In genomic region chr11:131671320-131671719, GRCh38 we compare ENCODE assay signal across 25 cellular contexts.
DNase-seq lines count a peak whose midpoint lies in the region; ATAC-seq and TF ChIP-seq lines count a peak whose summit lies in the region.
"Had no signal": no experiment of that assay in that cellular context is flagged by ENCODE, and none has a peak within 500 bp of the region (broad histone marks: within the 10 kb centered on the region; RNA-seq: fewer than 3 reads in every experiment).

No MANE protein-coding gene starts in this region.

- no peak overlapping the region for H3K4me3 Mint-ChIP-seq in brain
- no peak overlapping the region for H3K4me3 Mint-ChIP-seq in nephron progenitor cell
- H3K4me3 Mint-ChIP-seq: CD4-positive, alpha-beta memory T cell; H9; HFFc6 had no signal

- WGBS in lower leg skin, 2 donors, result 75% methylated on average over 8 of the region's 8 CpGs

- H3K36me3 Mint-ChIP-seq in brain (no peaks in the 10 kb centered on the region), nephron progenitor cell (ENCODE audit: low read depth) (no peaks in the 10 kb centered on the region)
- H3K36me3 Mint-ChIP-seq: CD4-positive, alpha-beta memory T cell had no signal

- H3K27ac Mint-ChIP-seq in brain (peak overlapping the region in 3 of 5 experiments; percentile 71 to 92 (median 71)), nephron progenitor cell (no peak overlapping the region)
- H3K27ac Mint-ChIP-seq: HFFc6 had no signal

- no peaks in the 10 kb centered on the region for H3K27me3 ChIP-seq in layer of hippocampus (ENCODE audit: control insufficient read depth, insufficient read depth, low read length)
- H3K27me3 ChIP-seq: MG63, SJSA1 had no signal

- H3K27ac ChIP-seq in layer of hippocampus (ENCODE audit: low read depth, low read length), result peak overlapping the region; percentile 78
- H3K27ac ChIP-seq: GM23248, PC-9, SJSA1 had no signal

- peaks cover 2% of the 10 kb centered on the region for H3K27me3 Mint-ChIP-seq in brain
- peaks cover 13% of the 10 kb centered on the region for H3K27me3 Mint-ChIP-seq in nephron progenitor cell (ENCODE audit: low read depth, poor library complexity)

- H3K4me1 Mint-ChIP-seq in brain (peaks cover 66% of the 10 kb centered on the region), nephron progenitor cell (peaks cover 65% of the 10 kb centered on the region)

- TF ChIP-seq CTCF in brain (conservative IDR thresholded peaks at IDR 0.05) (no peak), lower leg skin (IDR thresholded peaks at IDR 0.05) (no peak), nephron progenitor cell (IDR thresholded peaks at IDR 0.05) (no peak)

- ATAC-seq in sciatic nerve, result no peak

- no peak overlapping the region for H3K4me3 ChIP-seq in lower leg skin (ENCODE audit: low read depth, poor library complexity, severe bottlenecking)
- H3K4me3 ChIP-seq: GM23248, MG63, PC-9, SJSA1 had no signal

- DNase-seq in sciatic nerve (ENCODE audit: low spot score), result peak; percentile 39
- no peak for DNase-seq in stimulated activated CD4-positive, alpha-beta T cell treated with anti-CD3 and anti-CD28 coated beads, Interleukin-2, amount 100 ng/mL, for 48 hours
- no peak for DNase-seq in stimulated activated CD4-positive, alpha-beta T cell treated with anti-CD3 and anti-CD28 coated beads, Interleukin-4, amount 100 ng/mL, for 24 hours
- no peak for DNase-seq in lower leg skin (ENCODE audit: low spot score in 2 of 2)
- DNase-seq in nephron progenitor cell, result no peak
- DNase-seq: CD4-positive, alpha-beta memory T cell; COR-L47; DMS53; GM23248; HFFc6; KBM-7; MG63; NCI-H1105 treated with DMSO at 0.1 percent for 48 hours; NCI-H146; NCI-H1930; NCI-H2107; NCI-H446; NCI-H524 treated with DMSO at 0.1 percent for 48 hours; NCI-H774; PC-9; Right ventricle myocardium superior had no signal

- TF ChIP-seq POLR2A in lower leg skin (IDR thresholded peaks at IDR 0.05), result no peak

- intact Hi-C loops in sciatic nerve (cut with DNase I), result no loop called here
- intact Hi-C loops in lower leg skin (cut with DNase I; ENCODE audit: low total_unique reads), result loop anchor here (10.0 kb wide), 1 partner anchor 607 kb away; no protein-coding TSS in a partner anchor

- H3K9me3 Mint-ChIP-seq in brain (no peaks in the 10 kb centered on the region), nephron progenitor cell (no peaks in the 10 kb centered on the region)
- H3K9me3 Mint-ChIP-seq: H9, HFFc6 had no signal
